In the genomic region with DNA sequence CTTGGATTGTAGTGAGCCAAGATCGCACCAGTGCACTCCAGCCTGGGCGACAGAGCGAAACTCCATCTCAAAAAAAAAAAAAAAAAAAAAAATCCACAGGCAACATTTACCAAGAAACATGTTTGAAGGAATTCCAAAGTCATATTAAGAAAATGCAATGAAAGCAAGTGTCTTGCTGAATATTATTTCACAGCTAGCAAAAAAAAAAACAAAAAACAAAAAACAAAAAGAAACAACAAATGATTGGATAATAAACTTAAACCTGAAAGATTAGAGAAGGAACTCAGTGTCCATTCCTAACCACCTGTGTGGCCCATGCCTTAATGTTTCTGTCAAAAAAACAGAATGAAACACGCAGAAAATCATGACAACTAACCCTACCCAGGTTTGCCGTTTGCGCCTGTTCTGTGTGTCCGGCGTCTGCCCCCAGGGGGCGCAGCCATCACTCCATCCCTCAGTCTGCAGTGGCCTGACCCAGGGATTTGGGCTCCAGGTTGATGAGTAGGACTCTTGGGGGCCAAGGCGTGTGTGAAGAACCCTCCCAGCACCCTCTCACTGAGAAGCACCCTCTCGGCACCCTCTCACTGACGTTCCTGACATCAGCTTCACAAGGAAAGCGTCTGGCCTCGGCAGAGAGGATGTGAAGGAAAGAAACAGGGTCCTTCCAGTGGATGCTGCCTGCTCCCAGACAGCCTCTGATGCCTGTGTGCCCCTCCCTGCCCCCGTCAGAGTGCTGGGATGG, we compare ENCODE assay signal across 8 cellular contexts. TPM values are rescaled to one million over a fixed set of nuclear protein-coding genes. Genes with fewer than 3 reads are reported as not detected.
DNase-seq lines count a peak whose midpoint lies in the region; ATAC-seq and TF ChIP-seq lines count a peak whose summit lies in the region.

No MANE protein-coding gene starts in this region.

- 31 to 46% (median 40%) methylated on average over 10 to 15 of the region's 15 CpGs for WGBS in spleen, 5 donors

- CTCF ChIA-PET in Calu3 (lab: Charles Lee) = interaction anchor here (0.7 to 1.0 kb wide), 3 partner anchors 9 to 22 kb away, joined by 3 to 5 read pairs (median 4); a partner anchor contains a TSS

- H3K27ac ChIP-seq in SJSA1 = peak overlapping the region; percentile 85
- peak overlapping the region in 5 of 8 donors; percentile 26 to 61 (median 31) for H3K27ac ChIP-seq in spleen

- H3K36me3 Mint-ChIP-seq in Calu3 (ENCODE audit: insufficient read depth, unreplicated experiment) = peaks cover 4% of the 10 kb centered on the region

- H3K4me1 Mint-ChIP-seq in Calu3 (ENCODE audit: low read depth, unreplicated experiment) = no peaks in the 10 kb centered on the region

- DNase-seq in Calu3 (peak; percentile 70), SJSA1 (ENCODE audit: low read depth in 1 of 2, low spot score in 2 of 2) (peak in 1 of 2 experiments; percentile 44), Right ventricle myocardium superior (peak; percentile 85), spleen (peak; percentile 93)
- DNase-seq in activated naive CD4-positive, alpha-beta T cell treated with Interleukin-2 at 50 U/mL for 16 hours = peak; percentile 82

- peak; percentile 74 for TF ChIP-seq CTCF in Calu3 (IDR thresholded peaks at IDR 0.05; ENCODE audit: unreplicated experiment)
- peak; percentile 85 to 96 (median 93) for TF ChIP-seq CTCF in spleen (IDR thresholded peaks at IDR 0.05 in 8 of 11, conservative IDR thresholded peaks at IDR 0.05 in 3 of 11)

- BruUV-seq in Calu3 (replicated peaks; lab: Mats Ljungman, UMichigan) = no TSS peak

- no peak overlapping the region for H3K4me3 ChIP-seq in SJSA1
- no peak overlapping the region for H3K4me3 ChIP-seq in spleen

- no peaks in the 10 kb centered on the region for H3K9me3 Mint-ChIP-seq in Calu3 (ENCODE audit: low read depth, unreplicated experiment)

- ATAC-seq in HG03095 (IDR thresholded peaks at IDR 0.05; ENCODE audit: unreplicated experiment) (peak; percentile 63), Right ventricle myocardium superior (ENCODE audit: poor library complexity) (peak; percentile 80), HG02759 (IDR thresholded peaks at IDR 0.05; ENCODE audit: unreplicated experiment) (no peak), HG03565 (IDR thresholded peaks at IDR 0.05; ENCODE audit: unreplicated experiment) (no peak)

- peaks cover 33% of the 10 kb centered on the region for H3K27me3 Mint-ChIP-seq in Calu3 (ENCODE audit: unreplicated experiment)

- H3K9me3 ChIP-seq in SJSA1 (replicated peaks) (no peaks in the 10 kb centered on the region), spleen (no peaks in the 10 kb centered on the region)

- no peak overlapping the region for H3K4me3 Mint-ChIP-seq in Calu3 (ENCODE audit: low read depth, unreplicated experiment)

- TF ChIP-seq POLR2A in spleen (IDR thresholded peaks at IDR 0.05) = no peak

- H3K27ac Mint-ChIP-seq in Calu3 (ENCODE audit: unreplicated experiment) = no peak overlapping the region

- H3K27me3 ChIP-seq in SJSA1 (replicated peaks) = no peaks in the 10 kb centered on the region
- no peaks in the 10 kb centered on the region for H3K27me3 ChIP-seq in spleen (replicated peaks in 1 of 7)

- H3K4me1 ChIP-seq in SJSA1 (replicated peaks) (peaks cover 52% of the 10 kb centered on the region), spleen (peaks cover 0 to 80% (median 28%) of the 10 kb centered on the region in 6 donors)

- H3K36me3 ChIP-seq in SJSA1 = peaks cover 56% of the 10 kb centered on the region
- H3K36me3 ChIP-seq in spleen = peaks cover 0 to 99% (median 70%) of the 10 kb centered on the region in 6 donors

- intact Hi-C loops in Calu3 (cut with micrococcal nuclease; ENCODE audit: unreplicated experiment) = no loop called here
- intact Hi-C loops in Right ventricle myocardium superior (cut with DNase I) = loop anchor here (2.0 to 5.0 kb wide), 2 partner anchors 40 to 245 kb away; no protein-coding TSS in a partner anchor
- intact Hi-C loops in spleen (cut with DNase I; ENCODE audit: low total_unique reads) = loop anchor here (5.0 kb wide), 1 partner anchor 40 kb away; no protein-coding TSS in a partner anchor

RNA-seq across cellular contexts. Expression of a gene that starts 19.2 kb away (rescaled TPM):
- total RNA-seq in Calu3 (2022) (135 and 136 TPM in 2 replicates), Right ventricle myocardium superior (133 TPM), spleen (100 to 1,000 TPM; 121 to 189 (median 165) TPM)
- total RNA-seq in SJSA1 (2014; rRNA removed; shearing (Covaris generic)) = 403 and 590 TPM in 2 replicates
- polyA plus RNA-seq in spleen = 10 to 100 TPM; 57.6 to 69.3 (median 64.9) TPM

RNA-seq across cellular contexts. Expression of a gene that starts 28.0 kb away (rescaled TPM):
- 0.42 and 0.47 TPM in 2 replicates for total RNA-seq in Calu3 (2022)
- total RNA-seq in SJSA1 (2014; rRNA removed; shearing (Covaris generic)) = 116 and 120 TPM in 2 replicates
- 23.8 TPM for total RNA-seq in Right ventricle myocardium superior
- 100 to 1,000 TPM; 285 to 754 (median 415) TPM for total RNA-seq in spleen
- polyA plus RNA-seq in spleen = 100 to 1,000 TPM in 2 of 3 donors, 10 to 100 TPM in 1; 92.1 to 332 (median 250) TPM

RNA-seq across cellular contexts. Expression of a gene that starts 47.1 kb away (rescaled TPM):
- 24.6 and 28.6 TPM in 2 replicates for total RNA-seq in Calu3 (2022)
- total RNA-seq in SJSA1 (2014; rRNA removed; shearing (Covaris generic)) = 25.5 and 31.6 TPM in 2 replicates
- 77.4 TPM for total RNA-seq in Right ventricle myocardium superior
- total RNA-seq in spleen = 10 to 100 TPM in 6 of 7 donors, 1 to 10 TPM in 1; 6.1 to 30.6 (median 26.4) TPM
- polyA plus RNA-seq in spleen = 10 to 100 TPM; 16.4 to 35.4 (median 28.5) TPM

Comparison
In these comparisons a context has a peak if more than half of its experiments do, and no peak if none do; other contexts are left out.
1. ATAC-seq: peak in HG03095 (single experiment) and Right ventricle myocardium superior (single experiment); none in HG02759 (single experiment) and HG03565 (single experiment).
2. RNA of a gene that starts 28.0 kb away (total RNA-seq): 285 to 754 TPM in spleen, 116 to 120 TPM in SJSA1 and 23.8 TPM in Right ventricle myocardium superior (single experiment); 0.42 to 0.47 TPM in Calu3; every median in the first group is over 10 times any median in the second.